13 cellular contexts compared by ENCODE assay signal in genomic region chr15:82307714-82308081, GRCh38. TPM values are rescaled to one million over a fixed set of nuclear protein-coding genes. Genes with fewer than 3 reads are reported as not detected.
A peak's percentile ranks its signal among the peaks of the same experiment; 100 is the strongest.
DNase-seq lines count a peak whose midpoint lies in the region; ATAC-seq and TF ChIP-seq lines count a peak whose summit lies in the region.
"Had no signal": no experiment of that assay in that cellular context is flagged by ENCODE, and none has a peak within 500 bp of the region (broad histone marks: within the 10 kb centered on the region; RNA-seq: fewer than 3 reads in every experiment).

No MANE protein-coding gene starts in this region.

- H3K4me3 Mint-ChIP-seq in H9 = no peak overlapping the region
- no peak overlapping the region for H3K4me3 Mint-ChIP-seq in chondrocyte (ENCODE audit: unreplicated experiment)
- H3K4me3 Mint-ChIP-seq: B cell; CD4-positive, alpha-beta T cell had no signal

- H3K27ac Mint-ChIP-seq in H9 (no peak overlapping the region), chondrocyte (ENCODE audit: unreplicated experiment) (no peak overlapping the region)
- H3K27ac Mint-ChIP-seq: B cell; CD4-positive, alpha-beta T cell had no signal

- H3K9ac ChIP-seq in H9 (ENCODE audit: extremely low read depth, insufficient read length, low read length) (no peak overlapping the region), neuronal stem cell (ENCODE audit: low read depth, low read length, poor library complexity) (no peak overlapping the region)

- H3K18ac ChIP-seq in H9 (ENCODE audit: insufficient read length, low read depth, low read length) = no peak overlapping the region
- H3K18ac ChIP-seq in neuronal stem cell (ENCODE audit: low read length) = no peak overlapping the region

- H3K27ac ChIP-seq in H9 (ENCODE audit: insufficient read length, low read depth, low read length) (no peak overlapping the region), neuronal stem cell (replicated peaks; ENCODE audit: low read length) (no peak overlapping the region), left lung (no peak overlapping the region)

- H3K56ac ChIP-seq in H9 (ENCODE audit: insufficient read length, low read depth, low read length) = no peak overlapping the region

- no peak overlapping the region for H4K5ac ChIP-seq in H9 (ENCODE audit: insufficient read length, low read depth, low read length)

- H4K91ac ChIP-seq in H9 (ENCODE audit: insufficient read length, low read depth, low read length) (no peak overlapping the region), neuronal stem cell (ENCODE audit: low read depth, low read length, poor library complexity) (no peak overlapping the region)

- no peaks in the 10 kb centered on the region for H3K23me2 ChIP-seq in H9 (ENCODE audit: insufficient read length, low read depth, low read length, poor library complexity, severe bottlenecking)

- peaks cover 0 to 5% (median 0%) of the 10 kb centered on the region in 3 experiments; a peak in 1 of 7 replicates for H3K36me3 Mint-ChIP-seq in H9 (ENCODE audit: insufficient read depth in 1 of 3, low read depth in 3 of 3)
- peaks cover 4% of the 10 kb centered on the region for H3K36me3 Mint-ChIP-seq in chondrocyte (ENCODE audit: low read depth)

- TF ChIP-seq CTCF in H9 (conservative IDR thresholded peaks at IDR 0.05) = no peak
- TF ChIP-seq CTCF in chondrocyte (IDR thresholded peaks at IDR 0.05) = no peak
- TF ChIP-seq CTCF in left lung (IDR thresholded peaks at IDR 0.05) = no peak

- H4K8ac ChIP-seq in H9 (replicated peaks; ENCODE audit: insufficient read length, low read depth, low read length) (no peak overlapping the region), neuronal stem cell (ENCODE audit: low read depth, low read length) (peak overlapping the region; percentile 92)

- no peaks in the 10 kb centered on the region for H3K36me3 ChIP-seq in neuronal stem cell (replicated peaks in 1 of 2; ENCODE audit: control insufficient read depth in 2 of 2, insufficient read depth in 2 of 2, low read length in 2 of 2)
- no peaks in the 10 kb centered on the region for H3K36me3 ChIP-seq in left lung

- H2BK12ac ChIP-seq in H9 (ENCODE audit: insufficient read length, low read depth, low read length) = no peak overlapping the region
- H2BK12ac ChIP-seq in neuronal stem cell (ENCODE audit: low read length) = no peak overlapping the region

- DNase-seq in H9 (peak; percentile 9), chondrocyte (ENCODE audit: low spot score) (peak; percentile 5), neuronal stem cell (ENCODE audit: low spot score) (no peak), left lung (no peak), GF-D8 (lab: John Stamatoyannopoulos, UW) (no peak), COR-L47 (lab: John Stamatoyannopoulos, UW) (no peak)
- DNase-seq: C1 segment of cervical spinal cord; CD4-positive, alpha-beta T cell; DMS153; DMS79 treated with DMSO at 0.1 percent for 48 hours; EL had no signal

- H3K79me1 ChIP-seq in H9 (ENCODE audit: insufficient read depth, low read depth, low read length, poor library complexity, severe bottlenecking) (no peaks in the 10 kb centered on the region), neuronal stem cell (ENCODE audit: low read depth, low read length) (no peaks in the 10 kb centered on the region)

- no CpG with 5 or more reads among the region's 8 CpGs for WGBS in H9 (ENCODE audit: extremely low coverage, insufficient read length, low lambda C conversion rate)
- no CpG with 5 or more reads among the region's 8 CpGs for WGBS in neuronal stem cell (ENCODE audit: extremely low coverage in 2 of 2, insufficient read length in 2 of 2, insufficient replicate concordance in 1 of 2), 2 donors

- no peaks in the 10 kb centered on the region for H3K27me3 ChIP-seq in H9 (ENCODE audit: insufficient read depth, low read length)
- H3K27me3 ChIP-seq in neuronal stem cell (ENCODE audit: control insufficient read depth in 3 of 3, insufficient read depth in 3 of 3, low read depth in 1 of 3, low read length in 3 of 3) = peaks cover 0 to 28% (median 0%) of the 10 kb centered on the region in 3 experiments
- H3K27me3 ChIP-seq in left lung = no peaks in the 10 kb centered on the region

- H3K4me1 ChIP-seq in H9 (ENCODE audit: insufficient read depth, low read length) (no peaks in the 10 kb centered on the region), neuronal stem cell (ENCODE audit: control insufficient read depth in 2 of 2, insufficient read depth in 1 of 2, low read depth in 1 of 2, low read length in 2 of 2) (no peaks in the 10 kb centered on the region), left lung (no peaks in the 10 kb centered on the region)

- H3K23ac ChIP-seq in H9 (ENCODE audit: insufficient read length, low read depth, low read length) = no peak overlapping the region
- no peak overlapping the region for H3K23ac ChIP-seq in neuronal stem cell (ENCODE audit: low read depth, low read length, poor library complexity)

- H2AFZ ChIP-seq in H9 (ENCODE audit: low read length) = no peak overlapping the region
- no peak overlapping the region for H2AFZ ChIP-seq in neuronal stem cell (ENCODE audit: low read length)

- H3K27me3 Mint-ChIP-seq in H9 (ENCODE audit: low read depth) (peaks cover 3% of the 10 kb centered on the region), chondrocyte (ENCODE audit: low read depth) (no peaks in the 10 kb centered on the region)
- H3K27me3 Mint-ChIP-seq: B cell; CD4-positive, alpha-beta T cell had no signal

- no peak overlapping the region for H3K4ac ChIP-seq in H9 (ENCODE audit: low read depth, low read length)
- H3K4ac ChIP-seq in neuronal stem cell (ENCODE audit: low read length) = no peak overlapping the region

- peaks cover 8 to 9% of the 10 kb centered on the region in 2 experiments; a peak in 4 of 5 replicates for H3K9me3 Mint-ChIP-seq in H9
- peaks cover 4% of the 10 kb centered on the region for H3K9me3 Mint-ChIP-seq in chondrocyte (ENCODE audit: low read depth)
- H3K9me3 Mint-ChIP-seq: CD4-positive, alpha-beta T cell had no signal

- no peak overlapping the region for H2BK5ac ChIP-seq in H9 (ENCODE audit: insufficient read length, low read length)
- no peak overlapping the region for H2BK5ac ChIP-seq in neuronal stem cell (ENCODE audit: low read length)

- intact Hi-C loops in left lung (cut with DNase I) = no loop called here

- H4K20me1 ChIP-seq in H9 (ENCODE audit: control insufficient read depth, insufficient read depth, insufficient read length) = no peaks in the 10 kb centered on the region

- H3K4me2 ChIP-seq in H9 (ENCODE audit: insufficient read depth, insufficient read length, low read length) (no peak overlapping the region), neuronal stem cell (ENCODE audit: insufficient read depth, low read length, poor library complexity, severe bottlenecking) (no peak overlapping the region)

- no peak for ATAC-seq in left lung
- ATAC-seq in GM21381 (IDR thresholded peaks at IDR 0.05; ENCODE audit: unreplicated experiment) = no peak

- no peak overlapping the region for H3K14ac ChIP-seq in H9 (ENCODE audit: insufficient read depth, low read length)
- no peak overlapping the region for H3K14ac ChIP-seq in neuronal stem cell (ENCODE audit: low read length)

- H2BK120ac ChIP-seq in H9 (ENCODE audit: low read depth, low read length, poor library complexity, severe bottlenecking) (no peak overlapping the region), neuronal stem cell (ENCODE audit: low read depth, low read length) (no peak overlapping the region)

- no peak overlapping the region for H2AK5ac ChIP-seq in H9 (ENCODE audit: insufficient read length, low read length)
- no peak overlapping the region for H2AK5ac ChIP-seq in neuronal stem cell (ENCODE audit: low read depth, low read length)

- no peak overlapping the region for H3T11ph ChIP-seq in H9 (ENCODE audit: low read length)

- H3K4me3 ChIP-seq in neuronal stem cell (ENCODE audit: low read length in 2 of 2) (no peak overlapping the region), left lung (no peak overlapping the region)

- no peaks in the 10 kb centered on the region for H3K79me2 ChIP-seq in H9 (ENCODE audit: insufficient read depth, low read length)

- H3K9me3 ChIP-seq in H9 (ENCODE audit: control insufficient read depth, low read depth, low read length) (no peaks in the 10 kb centered on the region), neuronal stem cell (replicated peaks in 1 of 2; ENCODE audit: control insufficient read depth in 2 of 2, insufficient read depth in 1 of 2, low read depth in 1 of 2, low read length in 2 of 2) (no peaks in the 10 kb centered on the region), left lung (no peaks in the 10 kb centered on the region)

- H3K4me1 Mint-ChIP-seq in H9 = no peaks in the 10 kb centered on the region
- H3K4me1 Mint-ChIP-seq in chondrocyte (ENCODE audit: low read depth) = no peaks in the 10 kb centered on the region
- H3K4me1 Mint-ChIP-seq: B cell had no signal

- H2BK15ac ChIP-seq in H9 (ENCODE audit: low read depth, low read length) (no peak overlapping the region), neuronal stem cell (ENCODE audit: low read length) (no peak overlapping the region)

- no peak overlapping the region for H2BK20ac ChIP-seq in H9 (ENCODE audit: low read depth, low read length, poor library complexity, severe bottlenecking)

RNA-seq across cellular contexts. Expression of gene GOLGA6L10, which starts 41.6 kb away (rescaled TPM):
- total RNA-seq in H9 (2021) = 2.0 TPM in 2 replicates
- 1.2 to 2.4 TPM (median 2.0 TPM) in 3 replicates for total RNA-seq in chondrocyte
- polyA plus RNA-seq in neuronal stem cell (2013, experiment 1 of 2) = 1.7 TPM
- polyA plus RNA-seq in neuronal stem cell (2013, experiment 2 of 2) = 1.6 TPM
- 1 to 10 TPM; 1.5 to 2.1 TPM for total RNA-seq in left lung

RNA-seq across cellular contexts. Expression of gene SAXO2, which starts 45.1 kb away (rescaled TPM):
- total RNA-seq in H9 (2021) (2.6 and 3.1 TPM in 2 replicates), chondrocyte (0.90 to 5.1 TPM (median 1.0 TPM) in 3 replicates), left lung (1 to 10 TPM; 1.4 to 9.0 TPM)
- 4.6 TPM for polyA plus RNA-seq in neuronal stem cell (2013, experiment 1 of 2)
- 4.8 TPM for polyA plus RNA-seq in neuronal stem cell (2013, experiment 2 of 2)

RNA-seq across cellular contexts. Expression of gene EFL1, which starts 45.2 kb away (rescaled TPM):
- total RNA-seq in H9 (2021) = 27.8 and 29.4 TPM in 2 replicates
- total RNA-seq in chondrocyte = 15.7 to 19.4 TPM (median 16.6 TPM) in 3 replicates
- polyA plus RNA-seq in neuronal stem cell (2013, experiment 1 of 2) = 17.9 TPM
- polyA plus RNA-seq in neuronal stem cell (2013, experiment 2 of 2) = 21.2 TPM
- 10 to 100 TPM; 14.7 to 15.8 TPM for total RNA-seq in left lung

Comparison
In these comparisons a context has a peak if more than half of its experiments do, and no peak if none do; other contexts are left out.
1. DNase-seq: peak in H9 (single experiment) and chondrocyte (single experiment); none in neuronal stem cell (single experiment), left lung (0 of 2), GF-D8 (single experiment) and COR-L47 (single experiment).